In genomic region chr6:75748743-75749538, GRCh38 we compare ENCODE assay signal across 8 cellular contexts. TPM values are rescaled to one million over a fixed set of nuclear protein-coding genes. Genes with fewer than 3 reads are reported as not detected.
DNase-seq lines count a peak whose midpoint lies in the region; ATAC-seq, FAIRE-seq and TF ChIP-seq lines count a peak whose summit lies in the region.

Gene MYO6, plus strand, starts transcription at chr6:75749239. Its CDS starts 68,309 bp downstream, at chr6:75817548.

- peak; percentile 78 for TF ChIP-seq POLR2A in GM12892 (IDR thresholded peaks at IDR 0.05; ENCODE audit: low read depth, low read length)

- H3K4me3 ChIP-seq in WI38 (ENCODE audit: low read depth, low read length) (peak within 1 kb of the TSS; percentile 92), choroid plexus epithelial cell (ENCODE audit: low read depth, low read length) (peak within 1 kb of the TSS; percentile 77), kidney epithelial cell (ENCODE audit: low read depth, low read length) (peak within 1 kb of the TSS; percentile 99)

- peak; percentile 27 for FAIRE-seq in GM12892 (lab: Jason Lieb, UNC)

- H3K27me3 ChIP-seq in kidney epithelial cell (ENCODE audit: control insufficient read depth, insufficient read depth, low read length), result no peaks in the 10 kb centered on the region

- no peaks in the 10 kb centered on the region for H3K36me3 ChIP-seq in kidney epithelial cell (ENCODE audit: control insufficient read depth, insufficient read depth, low read length)

- peak; percentile 42 for DNase-seq in GM12892 (ENCODE audit: insufficient read length)
- peak; percentile 58 for DNase-seq in HCEC 1CT
- DNase-seq in NAMALWA (ENCODE audit: low spot score), result peak; percentile 34
- DNase-seq in choroid plexus epithelial cell (ENCODE audit: low read depth), result peak; percentile 62
- no peak for DNase-seq in kidney epithelial cell (ENCODE audit: low read depth)
- peak in 2 of 3 donors; percentile 7 to 18 for DNase-seq in stimulated activated CD4-positive, alpha-beta T cell treated with anti-CD3 and anti-CD28 coated beads, Interleukin-12 subunit alpha, Interleukin-12 subunit beta, amount 100 ng/mL, for 48 hours (ENCODE audit: low read depth in 2 of 3, low spot score in 1 of 3)

- no peak for ATAC-seq in GM18870 (IDR thresholded peaks at IDR 0.05; ENCODE audit: unreplicated experiment)

- TF ChIP-seq CTCF in WI38 (IDR thresholded peaks at IDR 0.05; ENCODE audit: low read depth, low read length) (no peak), choroid plexus epithelial cell (conservative IDR thresholded peaks at IDR 0.05; ENCODE audit: low read depth, low read length) (no peak), kidney epithelial cell (IDR thresholded peaks at IDR 0.05; ENCODE audit: insufficient read depth, low read length, poor library complexity, severe bottlenecking) (no peak)

RNA-seq across cellular contexts. Expression of gene MYO6, which starts in this region (rescaled TPM):
- polyA plus RNA-seq in GM12892 (2012; ENCODE audit: missing spikeins), result 5.5 TPM
- 53.3 and 56.1 TPM in 2 replicates for total RNA-seq in kidney epithelial cell
